ENCODE assay signal across 10 cellular contexts in the genomic region with DNA sequence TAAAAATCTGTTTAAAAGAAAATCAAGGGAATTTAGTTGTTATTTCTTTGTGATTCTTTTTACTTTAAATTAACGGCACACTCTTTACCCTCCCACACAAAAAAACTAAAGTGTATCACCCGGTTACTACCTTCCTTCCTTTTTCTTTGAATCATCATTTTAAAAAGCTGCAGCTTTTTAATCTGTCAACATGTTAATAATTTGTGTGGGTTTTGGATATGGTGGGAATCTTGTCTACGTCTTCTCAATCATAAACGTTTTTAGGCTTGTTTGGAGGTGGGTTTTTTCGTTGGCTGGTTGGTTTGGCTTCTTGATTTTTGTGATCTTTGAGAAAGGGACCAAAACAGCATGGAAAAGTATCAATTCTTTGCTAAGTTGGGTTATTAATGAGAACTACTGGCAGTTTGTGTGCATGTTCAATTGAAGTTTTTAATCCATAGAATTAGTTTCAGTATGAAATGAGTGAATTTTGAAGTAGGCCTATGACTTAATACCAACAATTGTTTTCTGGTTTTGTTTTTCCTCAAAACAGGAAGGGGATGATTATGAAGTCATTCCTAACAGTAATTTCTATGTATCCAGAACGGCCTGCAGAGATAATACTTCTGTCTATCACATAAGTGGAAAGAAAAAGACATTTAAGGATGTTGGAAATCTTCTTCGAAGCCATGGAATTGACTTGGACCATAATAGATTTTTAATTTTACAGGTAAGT. TPM values are rescaled to one million over a fixed set of nuclear protein-coding genes. Genes with fewer than 3 reads are reported as not detected.
DNase-seq lines count a peak whose midpoint lies in the region; ATAC-seq, FAIRE-seq and TF ChIP-seq lines count a peak whose summit lies in the region.
"Had no signal": no experiment of that assay in that cellular context is flagged by ENCODE, and none has a peak within 500 bp of the region (broad histone marks: within the 10 kb centered on the region; RNA-seq: fewer than 3 reads in every experiment).

No MANE protein-coding gene starts in this region.

- peaks cover 77% of the 10 kb centered on the region for H3K36me3 Mint-ChIP-seq in activated CD4-positive, alpha-beta memory T cell treated with anti-CD3 and anti-CD28 coated beads, Interleukin-2, amount 10 ng/mL, durations not matched to agents 7 days and 5 days (ENCODE audit: low read depth)

- H3K36me3 ChIP-seq in left ventricle myocardium inferior (no peaks in the 10 kb centered on the region), upper lobe of right lung (peaks cover 7% of the 10 kb centered on the region), pancreas (peaks cover 0 to 5% (median 0%) of the 10 kb centered on the region in 3 donors)

- POLR2A ChIA-PET in activated CD4-positive, alpha-beta memory T cell treated with anti-CD3 and anti-CD28 coated beads, Interleukin-2, amount 10 ng/mL, durations not matched to agents 7 days and 5 days (lab: Charles Lee), result interaction anchor here (1.2 to 11.7 kb wide), 5 partner anchors 13 to 43 kb away, joined by 3 to 182 read pairs (median 8); a partner anchor contains a TSS

- peak overlapping the region; percentile 94 for H3K4me3 Mint-ChIP-seq in activated CD4-positive, alpha-beta memory T cell treated with anti-CD3 and anti-CD28 coated beads, Interleukin-2, amount 10 ng/mL, durations not matched to agents 7 days and 5 days

- ATAC-seq in left cardiac atrium (no peak), upper lobe of right lung (no peak), pancreas (no peak)
- ATAC-seq: activated naive CD4-positive, alpha-beta T cell treated with anti-CD3 and anti-CD28 coated beads, Interleukin-2, amount 50 U/mL, for 72 hours; HCT116 had no signal

- no peaks in the 10 kb centered on the region for H3K27me3 Mint-ChIP-seq in activated CD4-positive, alpha-beta memory T cell treated with anti-CD3 and anti-CD28 coated beads, Interleukin-2, amount 10 ng/mL, durations not matched to agents 7 days and 5 days

- intact Hi-C loops in left ventricle myocardium inferior (cut with micrococcal nuclease) (no loop called here), left cardiac atrium (cut with DNase I) (loop anchor here in 1 of 2 donors (10.0 kb wide), 1 partner anchor 369 kb away; no protein-coding TSS in a partner anchor), upper lobe of right lung (cut with DNase I) (no loop called here), pancreas (cut with DNase I) (no loop called here)

- no peak for TF ChIP-seq CTCF in left ventricle myocardium inferior (IDR thresholded peaks at IDR 0.05; ENCODE audit: borderline replicate concordance)
- no peak for TF ChIP-seq CTCF in upper lobe of right lung (IDR thresholded peaks at IDR 0.05)
- TF ChIP-seq CTCF in pancreas (IDR thresholded peaks at IDR 0.05), result no peak

- FAIRE-seq in pancreas (lab: Jason Lieb, UNC), result no peak

- H3K9me3 ChIP-seq in left ventricle myocardium inferior (replicated peaks), result no peaks in the 10 kb centered on the region
- H3K9me3 ChIP-seq in upper lobe of right lung, result no peaks in the 10 kb centered on the region
- no peaks in the 10 kb centered on the region for H3K9me3 ChIP-seq in pancreas

- no peaks in the 10 kb centered on the region for H3K27me3 ChIP-seq in left ventricle myocardium inferior (ENCODE audit: low read depth)
- no peaks in the 10 kb centered on the region for H3K27me3 ChIP-seq in upper lobe of right lung
- H3K27me3 ChIP-seq in pancreas, result no peaks in the 10 kb centered on the region

- H3K27ac Mint-ChIP-seq in activated CD4-positive, alpha-beta memory T cell treated with anti-CD3 and anti-CD28 coated beads, Interleukin-2, amount 10 ng/mL, durations not matched to agents 7 days and 5 days, result peak overlapping the region; percentile 83

- H3K4me3 ChIP-seq in left ventricle myocardium inferior (peak overlapping the region; percentile 81), upper lobe of right lung (peak overlapping the region; percentile 90), pancreas (no peak overlapping the region)

- H3K27ac ChIP-seq in left ventricle myocardium inferior (replicated peaks), result peak overlapping the region; percentile 39
- peak overlapping the region; percentile 88 for H3K27ac ChIP-seq in upper lobe of right lung
- no peak overlapping the region for H3K27ac ChIP-seq in pancreas

- CTCF ChIA-PET in activated CD4-positive, alpha-beta memory T cell treated with anti-CD3 and anti-CD28 coated beads, Interleukin-2, amount 10 ng/mL, durations not matched to agents 7 days and 5 days (lab: Charles Lee), result interaction anchor here (3.5 kb wide), 1 partner anchor 9 kb away, joined by 20 read pairs; no protein-coding TSS in a partner anchor

- WGBS in pancreas, 2 donors, result 68 to 72% methylated on average over 7 of the region's 7 CpGs

- peaks cover 47% of the 10 kb centered on the region for H3K4me1 Mint-ChIP-seq in activated CD4-positive, alpha-beta memory T cell treated with anti-CD3 and anti-CD28 coated beads, Interleukin-2, amount 10 ng/mL, durations not matched to agents 7 days and 5 days

- DNase-seq in left ventricle myocardium inferior, result no peak
- no peak for DNase-seq in left cardiac atrium
- no peak for DNase-seq in activated CD4-positive, alpha-beta memory T cell treated with anti-CD3 and anti-CD28 coated beads, Interleukin-2, amount 10 ng/mL, durations not matched to agents 7 days and 5 days
- DNase-seq in iris pigment epithelial cell (ENCODE audit: low read depth), result peak; percentile 15
- DNase-seq in upper lobe of right lung, result no peak
- no peak for DNase-seq in activated CD4-positive, CD25-positive, alpha-beta regulatory T cell treated with anti-CD3 and anti-CD28 coated beads, Interleukin-2, amount 50 U/mL, for 72 hours
- DNase-seq in pancreas, result no peak
- DNase-seq in hippocampal formation (lab: John Stamatoyannopoulos, UW), result no peak

- H3K9me3 Mint-ChIP-seq in activated CD4-positive, alpha-beta memory T cell treated with anti-CD3 and anti-CD28 coated beads, Interleukin-2, amount 10 ng/mL, durations not matched to agents 7 days and 5 days, result no peaks in the 10 kb centered on the region
- H3K9me3 Mint-ChIP-seq: activated naive CD4-positive, alpha-beta T cell treated with anti-CD3 and anti-CD28 coated beads, Interleukin-2, amount 50 U/mL, for 72 hours had no signal

- H3K4me1 ChIP-seq in left ventricle myocardium inferior, result peaks cover 51% of the 10 kb centered on the region
- peaks cover 3% of the 10 kb centered on the region for H3K4me1 ChIP-seq in upper lobe of right lung
- peaks cover 0 to 10% (median 8%) of the 10 kb centered on the region in 3 donors for H3K4me1 ChIP-seq in pancreas

RNA-seq across cellular contexts. Expression of a gene that starts 4.5 kb away (rescaled TPM):
- total RNA-seq in left ventricle myocardium inferior (18.4 TPM), left cardiac atrium (10 to 100 TPM; 11.1 to 19.4 TPM), upper lobe of right lung (46.8 TPM), pancreas (10 to 100 TPM in 3 of 6 donors, 1 to 10 TPM in 3; 6.5 to 15.7 (median 9.8) TPM)
- 100 to 1,000 TPM; 217 to 222 TPM for total RNA-seq in activated CD4-positive, alpha-beta memory T cell treated with anti-CD3 and anti-CD28 coated beads, Interleukin-2, amount 10 ng/mL, durations not matched to agents 7 days and 5 days
- 10 to 100 TPM in 1 of 2 donors, 1 to 10 TPM in 1; 9.4 to 14.7 TPM for polyA plus RNA-seq in pancreas

RNA-seq across cellular contexts. Expression of a gene that starts 4.9 kb away (rescaled TPM):
- 10.9 TPM for total RNA-seq in left ventricle myocardium inferior
- total RNA-seq in left cardiac atrium, result 10 to 100 TPM; 11.6 to 13.6 TPM
- total RNA-seq in activated CD4-positive, alpha-beta memory T cell treated with anti-CD3 and anti-CD28 coated beads, Interleukin-2, amount 10 ng/mL, durations not matched to agents 7 days and 5 days, result 10 to 100 TPM; 22.8 to 25.9 TPM
- total RNA-seq in upper lobe of right lung, result 37.1 TPM
- total RNA-seq in pancreas, result 10 to 100 TPM in 2 of 6 donors, 1 to 10 TPM in 4; 5.2 to 14.8 (median 8.6) TPM
- 10 to 100 TPM; 12.0 to 27.7 TPM for polyA plus RNA-seq in pancreas

RNA-seq across cellular contexts. Expression of a gene that starts 45.6 kb away (rescaled TPM):
- 0.77 TPM for total RNA-seq in left ventricle myocardium inferior
- total RNA-seq in left cardiac atrium, result under 1 TPM; 0.50 to 0.76 TPM
- total RNA-seq in activated CD4-positive, alpha-beta memory T cell treated with anti-CD3 and anti-CD28 coated beads, Interleukin-2, amount 10 ng/mL, durations not matched to agents 7 days and 5 days, result 10 to 100 TPM; 54.3 to 56.6 TPM
- 4.5 TPM for total RNA-seq in upper lobe of right lung
- total RNA-seq in pancreas, result 1 to 10 TPM in 5 of 6 donors, under 1 TPM in 1; 0.95 to 3.3 (median 1.6) TPM
- 1 to 10 TPM in 1 of 2 donors, under 1 TPM in 1; 0.53 to 1.6 TPM for polyA plus RNA-seq in pancreas

Comparison
In these comparisons a context has a peak if more than half of its experiments do, and no peak if none do; other contexts are left out.
1. H3K27ac ChIP-seq: peak in left ventricle myocardium inferior (single experiment) and upper lobe of right lung (single experiment); none in pancreas (0 of 4).
2. H3K4me3 ChIP-seq: peak in left ventricle myocardium inferior (single experiment) and upper lobe of right lung (single experiment); none in pancreas (0 of 4).
3. RNA of a gene that starts 45.6 kb away (total RNA-seq): 54.3 to 56.6 TPM in activated CD4-positive, alpha-beta memory T cell treated with anti-CD3 and anti-CD28 coated beads, Interleukin-2, amount 10 ng/mL, durations not matched to agents 7 days and 5 days; 4.5 TPM in upper lobe of right lung (single experiment), 0.95 to 3.3 TPM in pancreas, 0.77 TPM in left ventricle myocardium inferior (single experiment) and 0.50 to 0.76 TPM in left cardiac atrium; every median in the first group is over 10 times any median in the second.